In genomic region chr5:72459913-72460312, GRCh38 we compare ENCODE assay signal across 35 cellular contexts. TPM values are rescaled to one million over a fixed set of nuclear protein-coding genes. Genes with fewer than 3 reads are reported as not detected.
"Had no signal": no experiment of that assay in that cellular context is flagged by ENCODE, and none has a peak within 500 bp of the region (broad histone marks: within the 10 kb centered on the region; RNA-seq: fewer than 3 reads in every experiment).

No MANE protein-coding gene starts in this region.

- FAIRE-seq: endometrium, endothelial cell of umbilical vein had no signal

- ATAC-seq: activated CD4-positive, CD25-positive, alpha-beta regulatory T cell treated with anti-CD3 and anti-CD28 coated beads, Interleukin-2, amount 50 U/mL, for 24 hours; activated CD8-positive, alpha-beta memory T cell treated with anti-CD3 and anti-CD28 coated beads, Interleukin-2, amount 10 ng/mL, durations not matched to agents 7 days and 5 days; activated CD8-positive, alpha-beta T cell treated with anti-CD3 and anti-CD28 coated beads, Interleukin-2, amount 10 ng/mL, durations not matched to agents 7 days and 5 days; activated naive CD8-positive, alpha-beta T cell treated with anti-CD3 and anti-CD28 coated beads, Interleukin-2, amount 50 U/mL, for 24 hours; body of pancreas; gastroesophageal sphincter; T-helper 17 cell had no signal

- H3K27ac ChIP-seq: adrenal gland, body of pancreas, colonic mucosa, epithelial cell of prostate, esophagus squamous epithelium, WERI-Rb-1 had no signal

- H3K4me3 ChIP-seq: adrenal gland, body of pancreas, colonic mucosa, esophagus squamous epithelium, gastroesophageal sphincter had no signal

- H3K4me1 ChIP-seq: adrenal gland, colonic mucosa had no signal

- H3K27me3 ChIP-seq: adrenal gland, body of pancreas, colonic mucosa, esophagus squamous epithelium, gastroesophageal sphincter had no signal

- H3K36me3 ChIP-seq: adrenal gland, colonic mucosa, esophagus squamous epithelium, gastroesophageal sphincter, WERI-Rb-1 had no signal

- DNase-seq: activated B cell treated with CpG ODN at 0.5 μM for 24 hours; activated CD4-positive, alpha-beta T cell treated with anti-CD3 and anti-CD28 coated beads for 48 hours; activated CD4-positive, alpha-beta T cell treated with anti-CD3 and anti-CD28 coated beads, Interleukin-2, amount 50 U/mL, for 1 hour; activated CD4-positive, alpha-beta T cell treated with anti-CD3 and anti-CD28 coated beads, Interleukin-2, amount 50 U/mL, for 48 hours; activated CD8-positive, alpha-beta memory T cell treated with anti-CD3 and anti-CD28 coated beads, Interleukin-2, amount 10 ng/mL, durations not matched to agents 7 days and 5 days; activated CD8-positive, alpha-beta memory T cell treated with anti-CD3 and anti-CD28 coated beads, Interleukin-2, amount 50 U/mL, for 4 hours; activated CD8-positive, alpha-beta T cell treated with anti-CD3 and anti-CD28 coated beads, Interleukin-2, amount 10 ng/mL, durations not matched to agents 7 days and 5 days; activated effector memory CD4-positive, alpha-beta T cell treated with anti-CD3 and anti-CD28 coated beads, Interleukin-2, amount 50 U/mL, for 16 hours; activated naive CD4-positive, alpha-beta T cell treated with anti-CD3 and anti-CD28 coated beads for 36 hours; activated naive CD8-positive, alpha-beta T cell treated with anti-CD3 and anti-CD28 coated beads for 36 hours; activated naive CD8-positive, alpha-beta T cell treated with anti-CD3 and anti-CD28 coated beads, Interleukin-2, amount 50 U/mL, for 24 hours; activated T-cell treated with anti-CD3 and anti-CD28 coated beads, Interleukin-2, amount 50 U/mL, for 1 hour; activated T-cell treated with anti-CD3 and anti-CD28 coated beads, Interleukin-2, amount 50 U/mL, for 48 hours; adrenal gland; amygdala; aorta; body of pancreas; caudate nucleus; colonic mucosa; effector CD8-positive, alpha-beta T cell; esophagus squamous epithelium; foreskin melanocyte; T-helper 1 cell; T-helper 17 cell; T1000; WERI-Rb-1 had no signal

- H3K9me3 ChIP-seq: adrenal gland, body of pancreas, colonic mucosa, esophagus squamous epithelium, gastroesophageal sphincter had no signal

RNA-seq across cellular contexts. Expression of gene ZNF366, which starts 47.3 kb away (rescaled TPM):
- total RNA-seq: activated B cell treated with CpG ODN at 0.5 μM for 24 hours; activated CD8-positive, alpha-beta memory T cell treated with anti-CD3 and anti-CD28 coated beads for 36 hours; activated CD8-positive, alpha-beta memory T cell treated with anti-CD3 and anti-CD28 coated beads, Interleukin-2, amount 10 ng/mL, durations not matched to agents 7 days and 5 days; activated CD8-positive, alpha-beta T cell treated with anti-CD3 and anti-CD28 coated beads, Interleukin-2, amount 10 ng/mL, durations not matched to agents 7 days and 5 days; activated naive CD4-positive, alpha-beta T cell treated with anti-CD3 and anti-CD28 coated beads for 36 hours; activated naive CD8-positive, alpha-beta T cell treated with anti-CD3 and anti-CD28 coated beads for 36 hours; activated T-helper 1 cell treated with anti-CD3 and anti-CD28 coated beads, Interleukin-12 subunit alpha, Interleukin-12 subunit beta, Interleukin-2, Interleukin-4 antibody, amounts not matched to agents 30 ng/mL and 10 ng/mL and 1 ng/mL, durations not matched to agents 14 hours and 24 hours and 36 hours; activated T-helper 2 cell treated with anti-CD3 and anti-CD28 coated beads, Interferon-gamma antibody, Interleukin-2, Interleukin-4, amounts not matched to agents 10 μg/mL and 5 μg/mL and 100 μg/mL, durations not matched to agents 14 hours and 24 hours and 36 hours; fibroblast of lung had no signal
- polyA plus RNA-seq: aorta, fibroblast of lung had no signal
